In genomic region chr3:190356246-190356645, GRCh38 we compare ENCODE assay signal across 23 cellular contexts.
"Had no signal": no experiment of that assay in that cellular context is flagged by ENCODE, and none has a peak within 500 bp of the region (broad histone marks: within the 10 kb centered on the region; RNA-seq: fewer than 3 reads in every experiment).

No MANE protein-coding gene starts in this region.

- DNase-seq: immature natural killer cell; left ventricle myocardium inferior; midbrain; mucosa of descending colon; naive thymus-derived CD4-positive, alpha-beta T cell; ovary; right lobe of liver; stimulated activated CD4-positive, alpha-beta T cell treated with anti-CD3 and anti-CD28 coated beads, Interleukin-1b, Interleukin-23, amount 100 ng/mL, for 48 hours; stimulated activated CD4-positive, alpha-beta T cell treated with anti-CD3 and anti-CD28 coated beads, Interleukin-2, amount 100 ng/mL, for 48 hours; stimulated activated CD4-positive, alpha-beta T cell treated with anti-CD3 and anti-CD28 coated beads, Interleukin-4, amount 100 ng/mL, for 4 hours; stimulated activated CD8-positive, alpha-beta memory T cell treated with anti-CD3 and anti-CD28 coated beads, Interleukin-4, amount 100 ng/mL, for 48 hours; stimulated activated naive CD4-positive, alpha-beta T cell treated with Interleukin-2 at 50 U/mL for 16 hours; stimulated activated naive CD8-positive, alpha-beta T cell treated with anti-CD3 and anti-CD28 coated beads, Interleukin-15, amount 100 ng/mL, for 72 hours; substantia nigra; testis; thyroid gland; transverse colon; upper lobe of left lung had no signal

- ATAC-seq: mucosa of descending colon; naive thymus-derived CD4-positive, alpha-beta T cell; natural killer cell treated with Interleukin-12 subunit alpha and Interleukin-12 subunit beta and Interleukin-15 and Interleukin-18, amount 100 ng/mL, for 72 hours; right lobe of liver; stimulated activated memory B cell treated with anti-CD40 and anti-IgM and Interleukin-4, amounts not matched to agents 10 μg/mL and 1 μg/mL and 100 μg/mL, for 72 hours; stimulated activated naive CD8-positive, alpha-beta T cell treated with anti-CD3 and anti-CD28 coated beads, Interleukin-15, amount 100 ng/mL, for 72 hours had no signal

- H3K27ac ChIP-seq: left ventricle myocardium inferior, ovary, right atrium auricular region, right lobe of liver, testis, thyroid gland, transverse colon, upper lobe of left lung, vagina had no signal

- FAIRE-seq: islet of Langerhans had no signal
